In genomic region chr16:50665128-50665878, GRCh38 we compare ENCODE assay signal across 8 cellular contexts. TPM values are rescaled to one million over a fixed set of nuclear protein-coding genes. Genes with fewer than 3 reads are reported as not detected.
DNase-seq lines count a peak whose midpoint lies in the region; FAIRE-seq and TF ChIP-seq lines count a peak whose summit lies in the region.

No MANE protein-coding gene starts in this region.

- no peak overlapping the region for H3K27ac ChIP-seq in hepatocyte
- peak overlapping the region; percentile 45 for H3K27ac ChIP-seq in rectal smooth muscle tissue (ENCODE audit: low read depth, low read length)

- no peaks in the 10 kb centered on the region for H3K9me3 ChIP-seq in MG63
- H3K9me3 ChIP-seq in hepatocyte (ENCODE audit: low read depth) = no peaks in the 10 kb centered on the region

- H3K4me3 ChIP-seq in MG63 (peak overlapping the region; percentile 27), hepatocyte (no peak overlapping the region), rectal smooth muscle tissue (ENCODE audit: low read length) (peak overlapping the region; percentile 53)

- H3K36me3 ChIP-seq in MG63 (no peaks in the 10 kb centered on the region), hepatocyte (replicated peaks; ENCODE audit: insufficient read depth, low read depth) (no peaks in the 10 kb centered on the region), rectal smooth muscle tissue (ENCODE audit: control insufficient read depth, insufficient read depth, low read length) (no peaks in the 10 kb centered on the region)

- DNase-seq in NCI-H2107 (lab: John Stamatoyannopoulos, UW) (peak; percentile 59), NCI-H2107 treated with DMSO at 0.1 percent for 48 hours (lab: John Stamatoyannopoulos, UW; ENCODE audit: unreplicated experiment) (no peak), MG63 (peak; percentile 34), T-helper 9 cell (peak; percentile 86), astrocyte of the hippocampus (ENCODE audit: low read depth, low spot score) (peak; percentile 91), hepatocyte (ENCODE audit: low spot score) (peak; percentile 88), urothelium cell line (ENCODE audit: low spot score) (peak; percentile 81)

- H3K79me2 ChIP-seq in hepatocyte = no peaks in the 10 kb centered on the region

- peak; percentile 89 for TF ChIP-seq CTCF in hepatocyte (IDR thresholded peaks at IDR 0.05; ENCODE audit: poor library complexity)

- no peaks in the 10 kb centered on the region for H3K27me3 ChIP-seq in MG63
- no peaks in the 10 kb centered on the region for H3K27me3 ChIP-seq in hepatocyte
- no peaks in the 10 kb centered on the region for H3K27me3 ChIP-seq in rectal smooth muscle tissue (ENCODE audit: control insufficient read depth, insufficient read depth, low read length)

- H3K9me2 ChIP-seq in hepatocyte (replicated peaks; ENCODE audit: insufficient read depth) = no peaks in the 10 kb centered on the region

- no peak for FAIRE-seq in urothelium cell line (lab: Jason Lieb, UNC)

- H3K4me1 ChIP-seq in hepatocyte (ENCODE audit: insufficient read depth) (no peaks in the 10 kb centered on the region), rectal smooth muscle tissue (ENCODE audit: control insufficient read depth, insufficient read depth, low read length) (no peaks in the 10 kb centered on the region)

- peak overlapping the region; percentile 73 for H3K4me2 ChIP-seq in hepatocyte

- peak overlapping the region; percentile 47 for H2AFZ ChIP-seq in hepatocyte

- 28% methylated on average over 40 of the region's 40 CpGs for WGBS in hepatocyte (ENCODE audit: low lambda C conversion rate, missing lambda C conversion rate)

- H3K9ac ChIP-seq in rectal smooth muscle tissue (ENCODE audit: low read length) = peak overlapping the region; percentile 5

- H4K20me1 ChIP-seq in hepatocyte (ENCODE audit: insufficient read depth, poor library complexity, severe bottlenecking) = no peaks in the 10 kb centered on the region

RNA-seq across cellular contexts. Expression of gene SNX20, which starts 15.8 kb away (rescaled TPM):
- total RNA-seq in MG63 (2014; rRNA removed; shearing (Covaris generic); ENCODE audit: low replicate concordance) = not detected in 2 replicates
- not detected in 2 replicates for total RNA-seq in hepatocyte
- not detected in 2 replicates for polyA plus RNA-seq in hepatocyte

RNA-seq across cellular contexts. Expression of gene NOD2, which starts 28.1 kb away (rescaled TPM):
- total RNA-seq in MG63 (2014; rRNA removed; shearing (Covaris generic); ENCODE audit: low replicate concordance) = not detected in 2 replicates
- total RNA-seq in hepatocyte = 0.12 and 0.13 TPM in 2 replicates
- polyA plus RNA-seq in hepatocyte = not detected in 2 replicates
